In genomic region chr5:157370967-157371366, GRCh38 we compare ENCODE assay signal across 11 cellular contexts.
DNase-seq lines count a peak whose midpoint lies in the region; ATAC-seq, FAIRE-seq and TF ChIP-seq lines count a peak whose summit lies in the region.
"Had no signal": no experiment of that assay in that cellular context is flagged by ENCODE, and none has a peak within 500 bp of the region (broad histone marks: within the 10 kb centered on the region; RNA-seq: fewer than 3 reads in every experiment).

No MANE protein-coding gene starts in this region.

- H3K9me3 ChIP-seq in H9 (ENCODE audit: control insufficient read depth, low read depth, low read length) (no peaks in the 10 kb centered on the region), small intestine (ENCODE audit: control insufficient read depth, low read depth) (no peaks in the 10 kb centered on the region)

- CTCF ChIA-PET in activated CD8-positive, alpha-beta T cell treated with anti-CD3 and anti-CD28 coated beads, Interleukin-2, amount 10 ng/mL, durations not matched to agents 7 days and 5 days (lab: Charles Lee) = interaction anchor here (1.1 to 2.0 kb wide), 3 partner anchors 14 to 372 kb away, joined by 3 to 6 read pairs (median 4); no protein-coding TSS in a partner anchor

- POLR2A ChIA-PET in activated CD8-positive, alpha-beta T cell treated with anti-CD3 and anti-CD28 coated beads, Interleukin-2, amount 10 ng/mL, durations not matched to agents 7 days and 5 days (lab: Charles Lee) = no interaction called here

- H3K9me3 Mint-ChIP-seq in H9 (no peaks in the 10 kb centered on the region), immature natural killer cell (no peaks in the 10 kb centered on the region)
- H3K9me3 Mint-ChIP-seq in activated CD8-positive, alpha-beta T cell treated with anti-CD3 and anti-CD28 coated beads, Interleukin-2, amount 10 ng/mL, durations not matched to agents 7 days and 5 days (ENCODE audit: insufficient read depth) = no peaks in the 10 kb centered on the region

- no peaks in the 10 kb centered on the region for H3K79me2 ChIP-seq in H9 (ENCODE audit: insufficient read depth, low read length)

- H4K91ac ChIP-seq in H9 (ENCODE audit: insufficient read length, low read depth, low read length) = no peak overlapping the region

- H3K18ac ChIP-seq in H9 (ENCODE audit: insufficient read length, low read depth, low read length) = peak overlapping the region; percentile 65

- no peak overlapping the region for H3K4me2 ChIP-seq in H9 (ENCODE audit: insufficient read depth, insufficient read length, low read length)

- intact Hi-C loops in sciatic nerve (cut with DNase I) = no loop called here

- H3K4me3 ChIP-seq in small intestine (ENCODE audit: low read depth in 1 of 2, low read length in 2 of 2) = no peak overlapping the region

- no peaks in the 10 kb centered on the region for H3K79me1 ChIP-seq in H9 (ENCODE audit: insufficient read depth, low read depth, low read length, poor library complexity, severe bottlenecking)

- no peak for TF ChIP-seq CTCF in H9 (conservative IDR thresholded peaks at IDR 0.05)

- no peak overlapping the region for H2AFZ ChIP-seq in H9 (ENCODE audit: low read length)

- DNase-seq in H9 (no peak), immature natural killer cell (no peak), sciatic nerve (ENCODE audit: low spot score) (no peak), small intestine (no peak), cerebellar nuclear complex (lab: John Stamatoyannopoulos, UW) (no peak), SK-N-DZ (ENCODE audit: low spot score) (no peak)
- no peak for DNase-seq in activated CD8-positive, alpha-beta T cell treated with anti-CD3 and anti-CD28 coated beads, Interleukin-2, amount 10 ng/mL, durations not matched to agents 7 days and 5 days
- DNase-seq: effector memory CD4-positive, alpha-beta T cell; NCI-H1694 had no signal

- no peaks in the 10 kb centered on the region; the same call in 1 of the 2 replicates for H3K4me1 ChIP-seq in H9 (ENCODE audit: insufficient read depth, low read length)
- H3K4me1 ChIP-seq in small intestine (ENCODE audit: control insufficient read depth in 2 of 2, insufficient read depth in 1 of 2, low read depth in 1 of 2, low read length in 1 of 2) = no peaks in the 10 kb centered on the region

- H3K27me3 Mint-ChIP-seq in H9 (ENCODE audit: low read depth) (no peaks in the 10 kb centered on the region; the same call in 1 of the 2 replicates), immature natural killer cell (ENCODE audit: low read depth in 3 of 3) (peaks cover 0 to 2% (median 0%) of the 10 kb centered on the region in 3 donors)
- no peaks in the 10 kb centered on the region for H3K27me3 Mint-ChIP-seq in activated CD8-positive, alpha-beta T cell treated with anti-CD3 and anti-CD28 coated beads, Interleukin-2, amount 10 ng/mL, durations not matched to agents 7 days and 5 days (ENCODE audit: low read depth)

- H2AK5ac ChIP-seq in H9 (ENCODE audit: insufficient read length, low read length) = no peak overlapping the region

- H3K27ac ChIP-seq in H9 (ENCODE audit: insufficient read length, low read depth, low read length) (no peak overlapping the region), small intestine (ENCODE audit: low read depth in 1 of 2, low read length in 1 of 2) (peak overlapping the region in 1 of 2 donors; percentile 14)

- no peak overlapping the region for H2BK120ac ChIP-seq in H9 (ENCODE audit: low read depth, low read length, poor library complexity, severe bottlenecking)

- H3K4ac ChIP-seq in H9 (ENCODE audit: low read depth, low read length) = no peak overlapping the region; the same call in 1 of the 2 replicates

- no peak overlapping the region for H2BK5ac ChIP-seq in H9 (ENCODE audit: insufficient read length, low read length)

- ATAC-seq in activated CD8-positive, alpha-beta T cell treated with anti-CD3 and anti-CD28 coated beads, Interleukin-2, amount 10 ng/mL, durations not matched to agents 7 days and 5 days = no peak
- peak; percentile 53 for ATAC-seq in sciatic nerve

- no peaks in the 10 kb centered on the region for H4K20me1 ChIP-seq in H9 (ENCODE audit: control insufficient read depth, insufficient read depth, insufficient read length)

- no peak overlapping the region for H4K8ac ChIP-seq in H9 (replicated peaks; ENCODE audit: insufficient read length, low read depth, low read length)

- H3K9ac ChIP-seq in H9 (ENCODE audit: extremely low read depth, insufficient read length, low read length) = no peak overlapping the region

- no peak overlapping the region for H2BK20ac ChIP-seq in H9 (ENCODE audit: low read depth, low read length, poor library complexity, severe bottlenecking)

- no peak for FAIRE-seq in small intestine (lab: Jason Lieb, UNC)
- FAIRE-seq: D721Med, TTC549 had no signal

- H2BK15ac ChIP-seq in H9 (ENCODE audit: low read depth, low read length) = no peak overlapping the region

- H2BK12ac ChIP-seq in H9 (ENCODE audit: insufficient read length, low read depth, low read length) = no peak overlapping the region

- peak overlapping the region in 2 of 3 experiments; percentile 68 to 84; a peak in 2 of 7 replicates for H3K27ac Mint-ChIP-seq in H9
- peak overlapping the region; percentile 8 for H3K27ac Mint-ChIP-seq in activated CD8-positive, alpha-beta T cell treated with anti-CD3 and anti-CD28 coated beads, Interleukin-2, amount 10 ng/mL, durations not matched to agents 7 days and 5 days
- H3K27ac Mint-ChIP-seq in immature natural killer cell = peak overlapping the region; percentile 4 to 82 (median 68)

- WGBS in H9 (ENCODE audit: extremely low coverage, insufficient read length, low lambda C conversion rate) = no CpG with 5 or more reads among the region's 6 CpGs
- 71 to 89% (median 89%) methylated on average over 6 of the region's 6 CpGs for WGBS in small intestine, 3 donors

- no peaks in the 10 kb centered on the region for H3K27me3 ChIP-seq in H9 (ENCODE audit: insufficient read depth, low read length)
- no peaks in the 10 kb centered on the region for H3K27me3 ChIP-seq in small intestine (ENCODE audit: control insufficient read depth in 2 of 2, insufficient read depth in 2 of 2, low read length in 2 of 2)

- H3K4me3 Mint-ChIP-seq in H9 (no peak overlapping the region; a peak in 1 of 5 replicates), immature natural killer cell (no peak overlapping the region)
- H3K4me3 Mint-ChIP-seq in activated CD8-positive, alpha-beta T cell treated with anti-CD3 and anti-CD28 coated beads, Interleukin-2, amount 10 ng/mL, durations not matched to agents 7 days and 5 days = no peak overlapping the region

- H3K56ac ChIP-seq in H9 (ENCODE audit: insufficient read length, low read depth, low read length) = no peak overlapping the region

- H3K14ac ChIP-seq in H9 (ENCODE audit: insufficient read depth, low read length) = peak overlapping the region; percentile 62

- peaks cover 9 to 15% of the 10 kb centered on the region in 2 experiments for H3K4me1 Mint-ChIP-seq in H9
- H3K4me1 Mint-ChIP-seq in activated CD8-positive, alpha-beta T cell treated with anti-CD3 and anti-CD28 coated beads, Interleukin-2, amount 10 ng/mL, durations not matched to agents 7 days and 5 days (ENCODE audit: low read depth) = no peaks in the 10 kb centered on the region
- H3K4me1 Mint-ChIP-seq in immature natural killer cell = peaks cover 1 to 23% of the 10 kb centered on the region in 2 donors

- H3K36me3 ChIP-seq in small intestine (ENCODE audit: control insufficient read depth in 2 of 2, insufficient read depth in 2 of 2, low read length in 2 of 2) = no peaks in the 10 kb centered on the region

- no peaks in the 10 kb centered on the region for H3K23me2 ChIP-seq in H9 (ENCODE audit: insufficient read length, low read depth, low read length, poor library complexity, severe bottlenecking)

- H4K5ac ChIP-seq in H9 (ENCODE audit: insufficient read length, low read depth, low read length) = no peak overlapping the region

- peaks cover 0 to 14% (median 5%) of the 10 kb centered on the region in 3 experiments; a peak in 2 of 7 replicates for H3K36me3 Mint-ChIP-seq in H9 (ENCODE audit: insufficient read depth in 1 of 3, low read depth in 3 of 3)
- peaks cover 72% of the 10 kb centered on the region for H3K36me3 Mint-ChIP-seq in activated CD8-positive, alpha-beta T cell treated with anti-CD3 and anti-CD28 coated beads, Interleukin-2, amount 10 ng/mL, durations not matched to agents 7 days and 5 days (ENCODE audit: low read depth)
- peaks cover 14 to 61% (median 27%) of the 10 kb centered on the region in 3 donors for H3K36me3 Mint-ChIP-seq in immature natural killer cell

- no peak overlapping the region for H3T11ph ChIP-seq in H9 (ENCODE audit: low read length)

- no peak overlapping the region for H3K23ac ChIP-seq in H9 (ENCODE audit: insufficient read length, low read depth, low read length)

Comparison
In these comparisons a context has a peak if more than half of its experiments do, and no peak if none do; other contexts are left out.
1. H3K27ac Mint-ChIP-seq: peak in every context shown above with its lines; median percentile 76 in H9; 68 in immature natural killer cell; 8 in activated CD8-positive, alpha-beta T cell treated with anti-CD3 and anti-CD28 coated beads, Interleukin-2, amount 10 ng/mL, durations not matched to agents 7 days and 5 days.